ENCODE assay signal across 11 cellular contexts in the genomic region with DNA sequence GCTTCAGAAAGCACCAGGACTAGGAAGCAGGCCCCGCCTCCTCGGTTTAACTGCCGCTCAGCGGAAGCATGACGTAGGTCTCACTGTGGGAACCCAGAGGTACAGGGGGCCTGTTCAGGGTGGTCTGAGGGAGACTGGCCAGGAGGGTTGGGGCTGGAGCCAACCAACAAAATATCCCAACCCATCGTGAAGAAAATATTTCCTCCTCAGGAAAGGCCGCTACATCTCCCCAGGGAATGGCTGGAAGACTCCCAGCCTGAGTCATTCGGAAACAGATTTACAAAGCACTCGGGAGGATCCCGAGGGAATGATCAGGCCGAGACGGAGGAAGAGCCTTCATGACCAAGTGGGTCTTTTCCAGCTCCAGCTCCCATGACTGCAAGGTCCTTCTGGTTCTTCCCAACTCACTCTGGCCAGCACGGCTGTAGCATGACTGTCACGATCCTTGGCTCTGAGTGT.
DNase-seq lines count a peak whose midpoint lies in the region; FAIRE-seq and TF ChIP-seq lines count a peak whose summit lies in the region.
"Had no signal": no experiment of that assay in that cellular context is flagged by ENCODE, and none has a peak within 500 bp of the region (broad histone marks: within the 10 kb centered on the region; RNA-seq: fewer than 3 reads in every experiment).

No MANE protein-coding gene starts in this region.

- no peaks in the 10 kb centered on the region for H3K4me1 Mint-ChIP-seq in MCF 10A (ENCODE audit: insufficient read depth, unreplicated experiment)

- intact Hi-C loops in MCF 10A (cut with micrococcal nuclease) (no loop called here), mammary epithelial cell (cut with micrococcal nuclease) (no loop called here), vagina (cut with DNase I) (loop anchor here (10.0 kb wide), 1 partner anchor 47 kb away; no protein-coding TSS in a partner anchor)

- H3K36me3 ChIP-seq in mammary epithelial cell (ENCODE audit: insufficient read depth, low read length), result no peaks in the 10 kb centered on the region
- no peaks in the 10 kb centered on the region for H3K36me3 ChIP-seq in muscle layer of duodenum (ENCODE audit: control insufficient read depth in 1 of 2, insufficient read depth in 2 of 2, low read length in 2 of 2)
- H3K36me3 ChIP-seq in vagina, result no peaks in the 10 kb centered on the region

- dilution Hi-C loops in mammary epithelial cell (cut with HindIII; ENCODE audit: low sequenced_read_pairs), result no loop called here

- H3K27me3 Mint-ChIP-seq in MCF 10A (ENCODE audit: insufficient read depth, unreplicated experiment), result no peaks in the 10 kb centered on the region
- H3K27me3 Mint-ChIP-seq: naive B cell had no signal

- H4K20me1 ChIP-seq in mammary epithelial cell (ENCODE audit: insufficient read depth, low read length), result no peaks in the 10 kb centered on the region

- in situ Hi-C loops in mammary epithelial cell (cut with MboI; ENCODE audit: low sequenced_read_pairs in 2 of 2), result no loop called here

- H2AFZ ChIP-seq in mammary epithelial cell (ENCODE audit: low read depth, low read length), result no peak overlapping the region

- CTCF ChIA-PET in MCF 10A (lab: Yijun Ruan, JAX) (interaction anchor here (1.1 to 1.6 kb wide), 2 partner anchors 10 to 417 kb away, joined by 3 to 6 read pairs; no protein-coding TSS in a partner anchor), mammary epithelial cell (lab: Charles Lee; ENCODE audit: low non-redundant PET) (no interaction called here)

- no peak overlapping the region for H3K4me3 Mint-ChIP-seq in MCF 10A (ENCODE audit: unreplicated experiment)
- H3K4me3 Mint-ChIP-seq: naive B cell had no signal

- peak; percentile 92 for FAIRE-seq in endometrium (lab: Jason Lieb, UNC)
- FAIRE-seq in GM12891 (lab: Jason Lieb, UNC), result no peak

- H3K4me2 ChIP-seq in mammary epithelial cell (ENCODE audit: insufficient read depth, low read depth, low read length), result no peak overlapping the region

- no peak overlapping the region for H3K27ac Mint-ChIP-seq in MCF 10A (ENCODE audit: low read depth, unreplicated experiment)

- H3K9me3 ChIP-seq in mammary epithelial cell (replicated peaks; ENCODE audit: insufficient read depth, low read length), result no peaks in the 10 kb centered on the region
- H3K9me3 ChIP-seq in muscle layer of duodenum (ENCODE audit: control insufficient read depth in 1 of 2, low read length in 2 of 2), result no peaks in the 10 kb centered on the region
- no peaks in the 10 kb centered on the region for H3K9me3 ChIP-seq in vagina

- POLR2A ChIA-PET in MCF 10A (lab: Yijun Ruan, JAX), result interaction anchor here (1.0 kb wide), 2 partner anchors 10 to 16 kb away, joined by 3 read pairs; no protein-coding TSS in a partner anchor

- H3K4me3 ChIP-seq in mammary epithelial cell (replicated peaks in 1 of 3; ENCODE audit: insufficient read depth in 1 of 3, low read depth in 2 of 3, low read length in 3 of 3), result no peak overlapping the region
- H3K4me3 ChIP-seq in muscle layer of duodenum (ENCODE audit: low read depth in 1 of 2, low read length in 2 of 2), result no peak overlapping the region
- no peak overlapping the region for H3K4me3 ChIP-seq in vagina

- H3K27me3 ChIP-seq in mammary epithelial cell (ENCODE audit: insufficient read depth, low read length), result no peaks in the 10 kb centered on the region
- H3K27me3 ChIP-seq in muscle layer of duodenum (ENCODE audit: low read depth, low read length), result no peaks in the 10 kb centered on the region
- no peaks in the 10 kb centered on the region for H3K27me3 ChIP-seq in vagina

- TF ChIP-seq CTCF in MCF 10A (IDR thresholded peaks at IDR 0.05; ENCODE audit: unreplicated experiment) (no peak), mammary epithelial cell (conservative IDR thresholded peaks at IDR 0.05 in 1 of 2, IDR thresholded peaks at IDR 0.05 in 1 of 2; ENCODE audit: extremely low read depth in 1 of 2, insufficient read depth in 1 of 2, low read depth in 1 of 2, low read length in 2 of 2) (no peak), vagina (IDR thresholded peaks at IDR 0.05) (no peak)

- no peak overlapping the region for H3K9ac ChIP-seq in mammary epithelial cell (ENCODE audit: insufficient read depth, low read length)

- peaks cover 17% of the 10 kb centered on the region for H3K36me3 Mint-ChIP-seq in MCF 10A (ENCODE audit: insufficient read depth, unreplicated experiment)
- H3K36me3 Mint-ChIP-seq: naive B cell had no signal

- DNase-seq in MCF 10A (ENCODE audit: unreplicated experiment), result peak; percentile 25
- no peak for DNase-seq in mammary epithelial cell
- DNase-seq in vagina (ENCODE audit: extremely low spot score in 2 of 2), result peak in 1 of 2 donors; percentile 98
- DNase-seq in stimulated activated CD4-positive, alpha-beta T cell treated with anti-CD3 and anti-CD28 coated beads, Interleukin-2, amount 100 ng/mL, for 48 hours, result no peak
- no peak for DNase-seq in GM12891 (ENCODE audit: insufficient read length, low spot score)
- no peak for DNase-seq in SHP77 (lab: John Stamatoyannopoulos, UW)
- DNase-seq: ACHN, naive B cell, NCI-H510A treated with DMSO at 0.1 percent for 48 hours had no signal

- peaks cover 3% of the 10 kb centered on the region for H3K4me1 ChIP-seq in mammary epithelial cell (ENCODE audit: insufficient read depth, low read length)
- peaks cover 23 to 34% of the 10 kb centered on the region in 2 donors for H3K4me1 ChIP-seq in muscle layer of duodenum (ENCODE audit: control insufficient read depth in 1 of 2, insufficient read depth in 2 of 2, low read length in 2 of 2)
- peaks cover 36% of the 10 kb centered on the region for H3K4me1 ChIP-seq in vagina

- H3K27ac ChIP-seq in mammary epithelial cell (ENCODE audit: insufficient read depth, low read depth, low read length) (no peak overlapping the region), muscle layer of duodenum (ENCODE audit: low read length) (peak overlapping the region; percentile 80), vagina (peak overlapping the region; percentile 90)

- peaks cover 38% of the 10 kb centered on the region for H3K79me2 ChIP-seq in mammary epithelial cell (ENCODE audit: insufficient read depth, low read length)

- no peaks in the 10 kb centered on the region for H3K9me3 Mint-ChIP-seq in MCF 10A (ENCODE audit: unreplicated experiment)
- H3K9me3 Mint-ChIP-seq: naive B cell had no signal

- TF ChIP-seq POLR2A in vagina (IDR thresholded peaks at IDR 0.05) (peak in 1 of 2 donors; percentile 12), GM12891 (IDR thresholded peaks at IDR 0.05; ENCODE audit: low read depth, low read length) (no peak)

- 82% methylated on average over 14 of the region's 14 CpGs for WGBS in mammary epithelial cell (ENCODE audit: low coverage, missing lambda C conversion rate)

- no TSS peak for BruUV-seq in MCF 10A (replicated peaks; lab: Mats Ljungman, UMichigan)
- BruUV-seq in mammary epithelial cell (replicated peaks; lab: Mats Ljungman, UMichigan), result no TSS peak

TF ChIP-seq in GM12891, 5 proteins besides CTCF, POLR2A, EP300 and RAD21:
- no peak for TF ChIP-seq SPI1 (IDR thresholded peaks at IDR 0.05; ENCODE audit: low read depth, low read length)
- TF ChIP-seq POLR2AphosphoS5 (IDR thresholded peaks at IDR 0.05; ENCODE audit: low read depth, low read length), result no peak
- no peak for TF ChIP-seq TAF1 (IDR thresholded peaks at IDR 0.05; ENCODE audit: low read depth, low read length)
- no peak for TF ChIP-seq PAX5 (IDR thresholded peaks at IDR 0.05; ENCODE audit: insufficient read depth, low read length, severe bottlenecking)
- TF ChIP-seq POU2F2 (IDR thresholded peaks at IDR 0.05; ENCODE audit: low read depth, low read length), result no peak
TF ChIP-seq in GM12891: peak in this region for 0.
